ENCODE assay signal across 15 cellular contexts in genomic region chr2:157170299-157170698, GRCh38.
"Had no signal": no experiment of that assay in that cellular context is flagged by ENCODE, and none has a peak within 500 bp of the region (broad histone marks: within the 10 kb centered on the region; RNA-seq: fewer than 3 reads in every experiment).

No MANE protein-coding gene starts in this region.

- H3K27me3 ChIP-seq: thyroid gland had no signal

- DNase-seq: activated CD4-positive, alpha-beta T cell treated with anti-CD3 and anti-CD28 coated beads for 36 hours; activated CD4-positive, alpha-beta T cell treated with anti-CD3 and anti-CD28 coated beads, Interleukin-2, amount 50 U/mL, for 48 hours; activated gamma-delta T cell treated with Interleukin-2 at 50 U/mL for 16 hours; activated naive CD8-positive, alpha-beta T cell treated with anti-CD3 and anti-CD28 coated beads for 36 hours; activated T-cell treated with anti-CD3 and anti-CD28 coated beads for 4 hours; effector CD4-positive, alpha-beta T cell; head of caudate nucleus; kidney; stimulated activated CD4-positive, alpha-beta T cell treated with anti-CD3 and anti-CD28 coated beads, Interleukin-2, amount 100 ng/mL, for 24 hours; stimulated activated naive CD4-positive, alpha-beta T cell treated with Interleukin-2 at 50 U/mL for 16 hours; T-helper 2 cell; thyroid gland had no signal

- H3K36me3 ChIP-seq: neutrophil, thyroid gland had no signal

- H2AFZ ChIP-seq: parathyroid adenoma had no signal

- H3K27ac ChIP-seq: neutrophil, parathyroid adenoma, thyroid gland had no signal

- H3K79me2 ChIP-seq: parathyroid adenoma had no signal

- H3K9me3 ChIP-seq: neutrophil, thyroid gland had no signal

- H3K4me1 ChIP-seq: parathyroid adenoma, thyroid gland had no signal

- H3K4me3 ChIP-seq: lung, thyroid gland had no signal

- H3K9ac ChIP-seq: parathyroid adenoma had no signal
